Comparison of ENCODE assay signal across 27 cellular contexts in genomic region chr2:59997371-59997770, GRCh38.
"Had no signal": no experiment of that assay in that cellular context is flagged by ENCODE, and none has a peak within 500 bp of the region (broad histone marks: within the 10 kb centered on the region; RNA-seq: fewer than 3 reads in every experiment).

No MANE protein-coding gene starts in this region.

- H3K36me3 ChIP-seq: adrenal gland, cardiac muscle cell had no signal

- H3K4me1 ChIP-seq: adrenal gland had no signal

- H3K4me3 ChIP-seq: adrenal gland, cardiac muscle cell had no signal

- DNase-seq: activated B cell treated with CpG ODN at 0.5 μM for 24 hours; activated CD4-positive, alpha-beta memory T cell treated with anti-CD3 and anti-CD28 coated beads for 36 hours; activated CD4-positive, alpha-beta T cell treated with anti-CD3 and anti-CD28 coated beads for 4 hours; activated CD4-positive, alpha-beta T cell treated with anti-CD3 and anti-CD28 coated beads, Interleukin-2, amount 10 ng/mL, durations not matched to agents 24 days and 14 days; activated CD4-positive, alpha-beta T cell treated with anti-CD3 and anti-CD28 coated beads, Interleukin-2, amount 50 U/mL, for 1 hour; activated CD4-positive, alpha-beta T cell treated with anti-CD3 and anti-CD28 coated beads, Interleukin-2, amount 50 U/mL, for 4 hours; activated CD4-positive, CD25-positive, alpha-beta regulatory T cell treated with anti-CD3 and anti-CD28 coated beads, Interleukin-2, amount 50 U/mL, for 72 hours; activated CD8-positive, alpha-beta memory T cell treated with anti-CD3 and anti-CD28 coated beads, Interleukin-2, amount 50 U/mL, for 4 hours; activated CD8-positive, alpha-beta T cell treated with anti-CD3 and anti-CD28 coated beads for 36 hours; activated effector memory CD4-positive, alpha-beta T cell treated with anti-CD3 and anti-CD28 coated beads, Interleukin-2, amount 50 U/mL, for 16 hours; activated gamma-delta T cell treated with Interleukin-2 at 50 U/mL for 16 hours; activated naive CD4-positive, alpha-beta T cell; activated naive CD4-positive, alpha-beta T cell treated with anti-CD3 and anti-CD28 coated beads for 36 hours; activated naive CD4-positive, alpha-beta T cell treated with anti-CD3 and anti-CD28 coated beads, Interleukin-2, amount 50 U/mL, for 16 hours; activated naive CD8-positive, alpha-beta T cell treated with anti-CD3 and anti-CD28 coated beads for 36 hours; activated T-cell treated with anti-CD3 and anti-CD28 coated beads for 4 hours; activated T-cell treated with anti-CD3 and anti-CD28 coated beads, Interleukin-2, amount 50 U/mL, for 1 hour; activated T-cell treated with anti-CD3 and anti-CD28 coated beads, Interleukin-2, amount 50 U/mL, for 4 hours; activated T-cell treated with anti-CD3 and anti-CD28 coated beads, Interleukin-2, amount 50 U/mL, for 72 hours; adrenal gland; amniotic stem cell; aorta; T-helper 1 cell; T-helper 2 cell; T-helper 9 cell had no signal

- H3K27me3 ChIP-seq: adrenal gland, cardiac muscle cell had no signal

- H3K27ac ChIP-seq: adrenal gland, cardiac muscle cell, VCaP had no signal

- H3K9me3 ChIP-seq: adrenal gland had no signal
